In the genomic region with DNA sequence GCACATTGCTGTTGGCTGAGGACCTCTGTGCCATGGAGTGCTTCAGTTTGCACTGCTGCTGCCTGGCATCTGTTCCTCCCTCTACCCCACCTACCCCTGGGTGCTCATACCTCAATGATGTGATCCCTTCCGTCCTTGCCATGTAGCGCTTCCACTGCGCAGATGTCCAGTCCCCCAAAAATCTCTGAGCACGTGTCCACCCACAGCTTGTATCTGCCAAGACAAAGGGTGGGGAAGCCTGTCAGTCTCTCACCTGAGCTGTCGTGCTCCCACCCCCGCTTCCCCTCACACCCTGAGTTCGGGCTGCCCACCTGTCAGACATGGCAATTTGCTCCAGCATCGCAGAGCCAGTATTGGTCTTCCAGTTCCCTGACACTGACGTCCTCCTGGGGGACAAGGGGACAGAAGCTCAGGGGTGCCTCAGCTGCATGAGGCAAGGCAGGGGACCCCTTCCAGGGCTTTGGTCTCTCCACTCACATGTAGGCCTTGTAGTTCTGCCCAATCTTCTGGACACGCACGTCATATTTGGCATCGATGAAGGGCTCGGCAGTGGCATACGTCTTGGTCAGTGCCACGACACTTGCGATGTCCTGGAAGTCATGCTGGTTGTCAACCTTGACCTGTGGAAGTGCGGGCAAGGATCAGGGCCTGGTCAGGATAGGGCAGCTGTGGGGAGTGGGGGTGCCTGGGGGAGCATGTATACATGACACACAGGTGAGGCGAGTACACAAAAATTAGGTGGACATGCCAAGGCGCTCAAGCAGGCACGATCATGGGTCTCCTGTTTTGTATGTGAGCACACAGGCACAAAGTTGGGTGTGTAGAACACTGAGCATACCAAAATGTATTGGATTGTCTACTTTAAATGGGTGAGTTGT, we compare ENCODE assay signal across 22 cellular contexts. TPM values are rescaled to one million over a fixed set of nuclear protein-coding genes. Genes with fewer than 3 reads are reported as not detected.
DNase-seq lines count a peak whose midpoint lies in the region; ATAC-seq, FAIRE-seq and TF ChIP-seq lines count a peak whose summit lies in the region.
"Had no signal": no experiment of that assay in that cellular context is flagged by ENCODE, and none has a peak within 500 bp of the region (broad histone marks: within the 10 kb centered on the region; RNA-seq: fewer than 3 reads in every experiment).

No MANE protein-coding gene starts in this region.

- H3K9me3 Mint-ChIP-seq in activated T-cell treated with anti-CD3 and anti-CD28 coated beads, Interleukin-2, amount 50 U/mL, for 72 hours = no peaks in the 10 kb centered on the region
- H3K9me3 Mint-ChIP-seq in activated T-cell treated with anti-CD3 and anti-CD28 coated beads, Interleukin-2, amount 50 U/mL, for 4 hours = no peaks in the 10 kb centered on the region
- peaks cover 27% of the 10 kb centered on the region for H3K9me3 Mint-ChIP-seq in nephron

- TF ChIP-seq CTCF in bronchial epithelial cell (IDR thresholded peaks at IDR 0.05; ENCODE audit: insufficient read depth, low read length, severe bottlenecking) (no peak), nephron (IDR thresholded peaks at IDR 0.05; ENCODE audit: unreplicated experiment in 3 of 3) (no peak), osteoblast (IDR thresholded peaks at IDR 0.05; ENCODE audit: extremely low read depth, low read depth, low read length) (no peak)

- no peak for DNase-seq in activated T-cell treated with anti-CD3 and anti-CD28 coated beads, Interleukin-2, amount 50 U/mL, for 72 hours
- no peak for DNase-seq in activated T-cell treated with anti-CD3 and anti-CD28 coated beads, Interleukin-2, amount 50 U/mL, for 4 hours
- DNase-seq in bronchial epithelial cell (ENCODE audit: low read depth) (no peak), osteoblast (ENCODE audit: insufficient read length, low spot score, missing footprints) (no peak), amniotic stem cell (lab: John Stamatoyannopoulos, UW) (no peak)
- DNase-seq: 8988T, DMS53, GDM1, H7, Kasumi-1, MG63, NCI-H1417 treated with DMSO at 0.1 percent for 48 hours, NCI-H187 treated with DMSO at 0.1 percent for 48 hours, NCI-H2227 treated with DMSO at 0.1 percent for 48 hours, NCI-H510A, PC-9, RPMI8226, SIG-M5, SK-N-SH had no signal

- no peak overlapping the region for H2AFZ ChIP-seq in osteoblast (ENCODE audit: low read length)
- H2AFZ ChIP-seq: PC-9 had no signal

- peaks cover 27% of the 10 kb centered on the region for H3K4me1 ChIP-seq in osteoblast (ENCODE audit: insufficient read depth, low read length)

- no peaks in the 10 kb centered on the region for H4K20me1 ChIP-seq in osteoblast (ENCODE audit: insufficient read depth, low read length)

- peak overlapping the region; percentile 48 for H3K27ac Mint-ChIP-seq in activated T-cell treated with anti-CD3 and anti-CD28 coated beads, Interleukin-2, amount 50 U/mL, for 72 hours
- peak overlapping the region; percentile 48 to 84 (median 62) for H3K27ac Mint-ChIP-seq in nephron

- peak; percentile 7 for FAIRE-seq in bronchial epithelial cell (lab: Jason Lieb, UNC)

- H3K36me3 ChIP-seq in bronchial epithelial cell (ENCODE audit: control insufficient read depth, insufficient read depth, low read length) = peaks cover 4% of the 10 kb centered on the region
- peaks cover 11% of the 10 kb centered on the region for H3K36me3 ChIP-seq in osteoblast (ENCODE audit: insufficient read depth, low read length)
- H3K36me3 ChIP-seq: MG63 had no signal

- H3K4me1 Mint-ChIP-seq in activated T-cell treated with anti-CD3 and anti-CD28 coated beads, Interleukin-2, amount 50 U/mL, for 72 hours (ENCODE audit: low read depth) = peaks cover 32% of the 10 kb centered on the region
- peaks cover 35% of the 10 kb centered on the region for H3K4me1 Mint-ChIP-seq in activated T-cell treated with anti-CD3 and anti-CD28 coated beads, Interleukin-2, amount 50 U/mL, for 4 hours (ENCODE audit: low read depth)
- peaks cover 22% of the 10 kb centered on the region for H3K4me1 Mint-ChIP-seq in nephron

- no peak for ATAC-seq in activated T-cell treated with anti-CD3 and anti-CD28 coated beads, Interleukin-2, amount 50 U/mL, for 72 hours (replicated peaks in 1 of 2)
- no peak for ATAC-seq in activated T-cell treated with anti-CD3 and anti-CD28 coated beads, Interleukin-2, amount 50 U/mL, for 4 hours
- no peak for ATAC-seq in GM21737 (IDR thresholded peaks at IDR 0.05; ENCODE audit: unreplicated experiment)

- no peak overlapping the region for H3K27ac ChIP-seq in osteoblast (ENCODE audit: low read depth, low read length)
- H3K27ac ChIP-seq: C4-2B, PC-9 had no signal

- peaks cover 0 to 2% of the 10 kb centered on the region in 2 donors for H3K36me3 Mint-ChIP-seq in activated T-cell treated with anti-CD3 and anti-CD28 coated beads, Interleukin-2, amount 50 U/mL, for 72 hours (ENCODE audit: insufficient read depth in 2 of 2)
- peaks cover 10% of the 10 kb centered on the region for H3K36me3 Mint-ChIP-seq in activated T-cell treated with anti-CD3 and anti-CD28 coated beads, Interleukin-2, amount 50 U/mL, for 4 hours (ENCODE audit: insufficient read depth)
- H3K36me3 Mint-ChIP-seq in nephron (ENCODE audit: low read depth) = peaks cover 17% of the 10 kb centered on the region

- no peak overlapping the region for H3K4me3 ChIP-seq in bronchial epithelial cell (ENCODE audit: low read depth, low read length)
- no peak overlapping the region for H3K4me3 ChIP-seq in osteoblast (ENCODE audit: insufficient read depth, low read length)
- H3K4me3 ChIP-seq: MG63, PC-9 had no signal

- no peaks in the 10 kb centered on the region for H3K9me3 ChIP-seq in osteoblast (ENCODE audit: low read depth, low read length)
- H3K9me3 ChIP-seq: MG63, SK-N-SH had no signal

- peaks cover 31% of the 10 kb centered on the region for H3K27me3 Mint-ChIP-seq in activated T-cell treated with anti-CD3 and anti-CD28 coated beads, Interleukin-2, amount 50 U/mL, for 72 hours (ENCODE audit: low read depth)
- peaks cover 3% of the 10 kb centered on the region for H3K27me3 Mint-ChIP-seq in activated T-cell treated with anti-CD3 and anti-CD28 coated beads, Interleukin-2, amount 50 U/mL, for 4 hours (ENCODE audit: low read depth)
- H3K27me3 Mint-ChIP-seq in nephron (ENCODE audit: low read depth) = no peaks in the 10 kb centered on the region

- H3K27me3 ChIP-seq in bronchial epithelial cell (ENCODE audit: control insufficient read depth, insufficient read depth, low read length) (no peaks in the 10 kb centered on the region), osteoblast (ENCODE audit: insufficient read depth, low read length) (no peaks in the 10 kb centered on the region)
- H3K27me3 ChIP-seq: MG63 had no signal

- no peak overlapping the region for H3K4me2 ChIP-seq in osteoblast (ENCODE audit: insufficient read depth, low read length)
- H3K4me2 ChIP-seq: PC-9, SK-N-SH had no signal

- H3K79me2 ChIP-seq in osteoblast (ENCODE audit: insufficient read depth, low read length) = no peaks in the 10 kb centered on the region

- no peak overlapping the region for H3K4me3 Mint-ChIP-seq in activated T-cell treated with anti-CD3 and anti-CD28 coated beads, Interleukin-2, amount 50 U/mL, for 72 hours
- no peak overlapping the region for H3K4me3 Mint-ChIP-seq in activated T-cell treated with anti-CD3 and anti-CD28 coated beads, Interleukin-2, amount 50 U/mL, for 4 hours
- peak overlapping the region; percentile 5 to 85 (median 69) for H3K4me3 Mint-ChIP-seq in nephron

RNA-seq across cellular contexts. Expression of gene TIMP1, which starts 6.0 kb away (rescaled TPM):
- total RNA-seq in activated T-cell treated with anti-CD3 and anti-CD28 coated beads, Interleukin-2, amount 50 U/mL, for 72 hours = 10 to 100 TPM; 31.5 to 71.2 TPM
- 10 to 100 TPM; 10.4 to 32.1 (median 15.9) TPM for total RNA-seq in activated T-cell treated with anti-CD3 and anti-CD28 coated beads, Interleukin-2, amount 50 U/mL, for 4 hours
- total RNA-seq in bronchial epithelial cell (32.0 and 57.1 TPM in 2 replicates), osteoblast (904 and 922 TPM in 2 replicates)

RNA-seq across cellular contexts. Expression of gene ARAF, which starts 15.3 kb away (rescaled TPM):
- 10 to 100 TPM; 94.7 to 97.5 TPM for total RNA-seq in activated T-cell treated with anti-CD3 and anti-CD28 coated beads, Interleukin-2, amount 50 U/mL, for 72 hours
- total RNA-seq in activated T-cell treated with anti-CD3 and anti-CD28 coated beads, Interleukin-2, amount 50 U/mL, for 4 hours = 100 to 1,000 TPM in 1 of 3 donors, 10 to 100 TPM in 2; 93.0 to 103 (median 97.3) TPM
- total RNA-seq in bronchial epithelial cell (9.2 and 10.6 TPM in 2 replicates), osteoblast (18.9 and 21.0 TPM in 2 replicates)

RNA-seq across cellular contexts. Expression of gene SYN1, which starts 43.4 kb away (rescaled TPM):
- total RNA-seq in activated T-cell treated with anti-CD3 and anti-CD28 coated beads, Interleukin-2, amount 50 U/mL, for 72 hours = 1 to 10 TPM in 1 of 2 donors, under 1 TPM in 1; 0.67 to 2.0 TPM
- under 1 TPM; 0.23 to 0.43 (median 0.24) TPM for total RNA-seq in activated T-cell treated with anti-CD3 and anti-CD28 coated beads, Interleukin-2, amount 50 U/mL, for 4 hours
- total RNA-seq in bronchial epithelial cell = 0.26 TPM in 1 of 2 replicates, not detected in the other
- under 0.01 TPM in 2 replicates for total RNA-seq in osteoblast
- total RNA-seq: PC-9 had no signal

RNA-seq across cellular contexts. Expression of gene CFP, which starts 53.5 kb away (rescaled TPM):
- 1 to 10 TPM; 6.4 to 9.5 TPM for total RNA-seq in activated T-cell treated with anti-CD3 and anti-CD28 coated beads, Interleukin-2, amount 50 U/mL, for 72 hours
- 1 to 10 TPM; 1.2 to 1.8 (median 1.6) TPM for total RNA-seq in activated T-cell treated with anti-CD3 and anti-CD28 coated beads, Interleukin-2, amount 50 U/mL, for 4 hours
- total RNA-seq in bronchial epithelial cell (under 0.01 and 0.26 TPM in 2 replicates), osteoblast (0.29 and 0.36 TPM in 2 replicates)

Comparison
In these comparisons a context has a peak if more than half of its experiments do, and no peak if none do; other contexts are left out.
1. H3K4me3 Mint-ChIP-seq: peak in nephron (3 of 3); none in activated T-cell treated with anti-CD3 and anti-CD28 coated beads, Interleukin-2, amount 50 U/mL, for 72 hours (0 of 2) and activated T-cell treated with anti-CD3 and anti-CD28 coated beads, Interleukin-2, amount 50 U/mL, for 4 hours (single experiment).
2. RNA of gene TIMP1, which starts 6.0 kb away (total RNA-seq): 904 to 922 TPM in osteoblast; 31.5 to 71.2 TPM in activated T-cell treated with anti-CD3 and anti-CD28 coated beads, Interleukin-2, amount 50 U/mL, for 72 hours, 32.0 to 57.1 TPM in bronchial epithelial cell and 10.4 to 32.1 TPM in activated T-cell treated with anti-CD3 and anti-CD28 coated beads, Interleukin-2, amount 50 U/mL, for 4 hours; every median in the first group is over 10 times any median in the second.